ENCODE assay signal across 8 cellular contexts in the genomic region with DNA sequence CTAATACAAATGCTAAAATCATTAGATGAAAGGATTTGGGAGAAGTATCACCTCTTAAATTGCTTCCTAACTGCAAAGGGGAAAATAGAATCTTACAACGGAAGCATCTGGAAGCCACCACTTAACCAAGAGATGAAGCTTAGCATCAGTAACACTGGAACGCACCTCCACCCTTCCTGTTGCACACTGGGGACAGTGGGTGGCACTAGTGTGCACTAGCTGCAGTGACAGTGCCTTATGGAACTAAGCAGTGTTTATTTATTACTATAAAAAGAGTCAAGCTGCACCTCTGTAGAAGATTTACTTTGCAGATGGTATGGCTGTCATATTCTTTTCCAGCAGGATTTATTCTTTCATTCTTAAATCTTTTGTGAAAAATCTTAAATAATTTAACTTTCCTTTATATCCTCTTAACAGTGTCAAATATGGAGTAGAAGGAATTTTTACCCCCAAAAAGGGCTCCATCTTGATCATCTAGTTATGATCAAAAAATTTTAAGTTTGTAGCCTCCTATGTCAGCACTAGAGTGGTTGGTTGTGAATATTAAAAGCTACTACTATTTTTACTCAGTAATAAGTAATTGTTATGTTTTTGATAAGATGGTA.
DNase-seq lines count a peak whose midpoint lies in the region; ATAC-seq, FAIRE-seq and TF ChIP-seq lines count a peak whose summit lies in the region.

No MANE protein-coding gene starts in this region.

- intact Hi-C loops in esophagus muscularis mucosa (cut with DNase I), result no loop called here

- H3K4me1 ChIP-seq in esophagus muscularis mucosa, result peaks cover 5 to 27% (median 17%) of the 10 kb centered on the region in 4 donors

- ATAC-seq in HG03432 (IDR thresholded peaks at IDR 0.05; ENCODE audit: unreplicated experiment) (peak; percentile 82), SK-N-SH treated with all-trans-retinoic acid at 6 μM for 48 hours (peak; percentile 98), HG03097 (IDR thresholded peaks at IDR 0.05; ENCODE audit: low FRiP score, unreplicated experiment) (no peak)

- TF ChIP-seq POLR2A in esophagus muscularis mucosa (IDR thresholded peaks at IDR 0.05; ENCODE audit: low read depth), result no peak

- no peaks in the 10 kb centered on the region for H3K9me3 ChIP-seq in esophagus muscularis mucosa

- H3K27ac ChIP-seq in esophagus muscularis mucosa (replicated peaks in 1 of 4), result no peak overlapping the region

- peak; percentile 12 for DNase-seq in GM06990 (ENCODE audit: extremely low read depth, insufficient read length)
- DNase-seq in esophagus muscularis mucosa (ENCODE audit: extremely low spot score), result no peak
- DNase-seq in retinal pigment epithelial cell (ENCODE audit: low read depth), result no peak
- DNase-seq in cortex of kidney (lab: John Stamatoyannopoulos, UW), result no peak

- H3K36me3 ChIP-seq in GM06990 (ENCODE audit: control insufficient read depth, insufficient read depth, low read length), result no peaks in the 10 kb centered on the region
- no peaks in the 10 kb centered on the region for H3K36me3 ChIP-seq in esophagus muscularis mucosa

- peak; percentile 75 for TF ChIP-seq CTCF in GM06990 (IDR thresholded peaks at IDR 0.05; ENCODE audit: insufficient read depth, low read length, poor library complexity, severe bottlenecking)
- peak; percentile 18 to 56 (median 32) for TF ChIP-seq CTCF in esophagus muscularis mucosa (IDR thresholded peaks at IDR 0.05)
- peak; percentile 64 for TF ChIP-seq CTCF in retinal pigment epithelial cell (conservative IDR thresholded peaks at IDR 0.05; ENCODE audit: low read depth, low read length)

- H3K4me3 ChIP-seq in GM06990 (replicated peaks; ENCODE audit: low read depth, low read length) (no peak overlapping the region), esophagus muscularis mucosa (no peak overlapping the region), retinal pigment epithelial cell (ENCODE audit: low read length) (no peak overlapping the region)

- peak; percentile 58 for FAIRE-seq in A204.1 (lab: Jason Lieb, UNC)

- H3K27me3 ChIP-seq in GM06990 (replicated peaks; ENCODE audit: control insufficient read depth, insufficient read depth, low read length) (no peaks in the 10 kb centered on the region), esophagus muscularis mucosa (no peaks in the 10 kb centered on the region)

- 33% methylated on average over 2 of the region's 2 CpGs for WGBS in esophagus muscularis mucosa

- no peak for TF ChIP-seq EP300 in esophagus muscularis mucosa (IDR thresholded peaks at IDR 0.05)

TF ChIP-seq in SK-N-SH treated with all-trans-retinoic acid at 6 μM for 48 hours, 23 proteins besides CTCF, POLR2A, EP300 and RAD21:
- TF ChIP-seq ZFP3 (CRISPR knock-in tag; IDR thresholded peaks at IDR 0.05) (no peak), GLIS3 (CRISPR knock-in tag; IDR thresholded peaks at IDR 0.05) (no peak), RARB (CRISPR knock-in tag; IDR thresholded peaks at IDR 0.05) (no peak), CSDC2 (CRISPR knock-in tag; IDR thresholded peaks at IDR 0.05) (no peak)
- TF ChIP-seq, protein P1, sequence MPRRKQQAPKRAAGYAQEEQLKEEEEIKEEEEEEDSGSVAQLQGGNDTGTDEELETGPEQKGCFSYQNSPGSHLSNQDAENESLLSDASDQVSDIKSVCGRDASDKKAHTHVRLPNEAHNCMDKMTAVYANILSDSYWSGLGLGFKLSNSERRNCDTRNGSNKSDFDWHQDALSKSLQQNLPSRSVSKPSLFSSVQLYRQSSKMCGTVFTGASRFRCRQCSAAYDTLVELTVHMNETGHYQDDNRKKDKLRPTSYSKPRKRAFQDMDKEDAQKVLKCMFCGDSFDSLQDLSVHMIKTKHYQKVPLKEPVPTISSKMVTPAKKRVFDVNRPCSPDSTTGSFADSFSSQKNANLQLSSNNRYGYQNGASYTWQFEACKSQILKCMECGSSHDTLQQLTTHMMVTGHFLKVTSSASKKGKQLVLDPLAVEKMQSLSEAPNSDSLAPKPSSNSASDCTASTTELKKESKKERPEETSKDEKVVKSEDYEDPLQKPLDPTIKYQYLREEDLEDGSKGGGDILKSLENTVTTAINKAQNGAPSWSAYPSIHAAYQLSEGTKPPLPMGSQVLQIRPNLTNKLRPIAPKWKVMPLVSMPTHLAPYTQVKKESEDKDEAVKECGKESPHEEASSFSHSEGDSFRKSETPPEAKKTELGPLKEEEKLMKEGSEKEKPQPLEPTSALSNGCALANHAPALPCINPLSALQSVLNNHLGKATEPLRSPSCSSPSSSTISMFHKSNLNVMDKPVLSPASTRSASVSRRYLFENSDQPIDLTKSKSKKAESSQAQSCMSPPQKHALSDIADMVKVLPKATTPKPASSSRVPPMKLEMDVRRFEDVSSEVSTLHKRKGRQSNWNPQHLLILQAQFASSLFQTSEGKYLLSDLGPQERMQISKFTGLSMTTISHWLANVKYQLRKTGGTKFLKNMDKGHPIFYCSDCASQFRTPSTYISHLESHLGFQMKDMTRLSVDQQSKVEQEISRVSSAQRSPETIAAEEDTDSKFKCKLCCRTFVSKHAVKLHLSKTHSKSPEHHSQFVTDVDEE (CRISPR knock-in tag; IDR thresholded peaks at IDR 0.05), result no peak
- TF ChIP-seq, protein P2, sequence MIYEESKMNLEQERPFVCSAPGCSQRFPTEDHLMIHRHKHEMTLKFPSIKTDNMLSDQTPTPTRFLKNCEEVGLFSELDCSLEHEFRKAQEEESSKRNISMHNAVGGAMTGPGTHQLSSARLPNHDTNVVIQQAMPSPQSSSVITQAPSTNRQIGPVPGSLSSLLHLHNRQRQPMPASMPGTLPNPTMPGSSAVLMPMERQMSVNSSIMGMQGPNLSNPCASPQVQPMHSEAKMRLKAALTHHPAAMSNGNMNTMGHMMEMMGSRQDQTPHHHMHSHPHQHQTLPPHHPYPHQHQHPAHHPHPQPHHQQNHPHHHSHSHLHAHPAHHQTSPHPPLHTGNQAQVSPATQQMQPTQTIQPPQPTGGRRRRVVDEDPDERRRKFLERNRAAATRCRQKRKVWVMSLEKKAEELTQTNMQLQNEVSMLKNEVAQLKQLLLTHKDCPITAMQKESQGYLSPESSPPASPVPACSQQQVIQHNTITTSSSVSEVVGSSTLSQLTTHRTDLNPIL (CRISPR knock-in tag; IDR thresholded peaks at IDR 0.05; ENCODE audit: low read depth), result no peak
- TF ChIP-seq, protein P3, sequence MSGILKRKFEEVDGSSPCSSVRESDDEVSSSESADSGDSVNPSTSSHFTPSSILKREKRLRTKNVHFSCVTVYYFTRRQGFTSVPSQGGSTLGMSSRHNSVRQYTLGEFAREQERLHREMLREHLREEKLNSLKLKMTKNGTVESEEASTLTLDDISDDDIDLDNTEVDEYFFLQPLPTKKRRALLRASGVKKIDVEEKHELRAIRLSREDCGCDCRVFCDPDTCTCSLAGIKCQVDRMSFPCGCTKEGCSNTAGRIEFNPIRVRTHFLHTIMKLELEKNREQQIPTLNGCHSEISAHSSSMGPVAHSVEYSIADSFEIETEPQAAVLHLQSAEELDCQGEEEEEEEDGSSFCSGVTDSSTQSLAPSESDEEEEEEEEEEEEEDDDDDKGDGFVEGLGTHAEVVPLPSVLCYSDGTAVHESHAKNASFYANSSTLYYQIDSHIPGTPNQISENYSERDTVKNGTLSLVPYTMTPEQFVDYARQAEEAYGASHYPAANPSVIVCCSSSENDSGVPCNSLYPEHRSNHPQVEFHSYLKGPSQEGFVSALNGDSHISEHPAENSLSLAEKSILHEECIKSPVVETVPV (CRISPR knock-in tag; IDR thresholded peaks at IDR 0.05), result no peak
